In the genomic region with DNA sequence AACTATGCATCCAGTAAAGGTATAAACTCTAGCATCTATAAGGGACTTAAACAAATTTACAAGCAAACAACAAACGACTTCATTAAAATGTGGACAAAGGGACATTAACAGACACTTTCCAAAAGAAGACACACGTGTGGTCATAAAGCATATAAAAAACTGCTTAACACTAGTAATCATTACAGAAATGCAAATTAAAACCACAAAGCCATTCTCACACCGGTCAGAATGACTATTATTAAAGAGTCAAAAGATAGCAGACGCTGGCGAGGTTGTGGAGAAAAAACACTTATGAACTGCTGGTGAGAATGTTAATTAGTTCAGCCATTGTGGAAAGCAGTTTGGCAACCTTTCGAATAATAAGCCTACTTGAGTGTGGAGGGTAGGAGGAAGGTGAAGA, we compare ENCODE assay signal across 1 cellular context.
TF ChIP-seq lines count a peak whose summit lies in the region.

No MANE protein-coding gene starts in this region.

TF ChIP-seq in GM23338, 12 proteins besides CTCF, POLR2A, EP300 and RAD21 (continued from another document):
- TF ChIP-seq, protein P1, sequence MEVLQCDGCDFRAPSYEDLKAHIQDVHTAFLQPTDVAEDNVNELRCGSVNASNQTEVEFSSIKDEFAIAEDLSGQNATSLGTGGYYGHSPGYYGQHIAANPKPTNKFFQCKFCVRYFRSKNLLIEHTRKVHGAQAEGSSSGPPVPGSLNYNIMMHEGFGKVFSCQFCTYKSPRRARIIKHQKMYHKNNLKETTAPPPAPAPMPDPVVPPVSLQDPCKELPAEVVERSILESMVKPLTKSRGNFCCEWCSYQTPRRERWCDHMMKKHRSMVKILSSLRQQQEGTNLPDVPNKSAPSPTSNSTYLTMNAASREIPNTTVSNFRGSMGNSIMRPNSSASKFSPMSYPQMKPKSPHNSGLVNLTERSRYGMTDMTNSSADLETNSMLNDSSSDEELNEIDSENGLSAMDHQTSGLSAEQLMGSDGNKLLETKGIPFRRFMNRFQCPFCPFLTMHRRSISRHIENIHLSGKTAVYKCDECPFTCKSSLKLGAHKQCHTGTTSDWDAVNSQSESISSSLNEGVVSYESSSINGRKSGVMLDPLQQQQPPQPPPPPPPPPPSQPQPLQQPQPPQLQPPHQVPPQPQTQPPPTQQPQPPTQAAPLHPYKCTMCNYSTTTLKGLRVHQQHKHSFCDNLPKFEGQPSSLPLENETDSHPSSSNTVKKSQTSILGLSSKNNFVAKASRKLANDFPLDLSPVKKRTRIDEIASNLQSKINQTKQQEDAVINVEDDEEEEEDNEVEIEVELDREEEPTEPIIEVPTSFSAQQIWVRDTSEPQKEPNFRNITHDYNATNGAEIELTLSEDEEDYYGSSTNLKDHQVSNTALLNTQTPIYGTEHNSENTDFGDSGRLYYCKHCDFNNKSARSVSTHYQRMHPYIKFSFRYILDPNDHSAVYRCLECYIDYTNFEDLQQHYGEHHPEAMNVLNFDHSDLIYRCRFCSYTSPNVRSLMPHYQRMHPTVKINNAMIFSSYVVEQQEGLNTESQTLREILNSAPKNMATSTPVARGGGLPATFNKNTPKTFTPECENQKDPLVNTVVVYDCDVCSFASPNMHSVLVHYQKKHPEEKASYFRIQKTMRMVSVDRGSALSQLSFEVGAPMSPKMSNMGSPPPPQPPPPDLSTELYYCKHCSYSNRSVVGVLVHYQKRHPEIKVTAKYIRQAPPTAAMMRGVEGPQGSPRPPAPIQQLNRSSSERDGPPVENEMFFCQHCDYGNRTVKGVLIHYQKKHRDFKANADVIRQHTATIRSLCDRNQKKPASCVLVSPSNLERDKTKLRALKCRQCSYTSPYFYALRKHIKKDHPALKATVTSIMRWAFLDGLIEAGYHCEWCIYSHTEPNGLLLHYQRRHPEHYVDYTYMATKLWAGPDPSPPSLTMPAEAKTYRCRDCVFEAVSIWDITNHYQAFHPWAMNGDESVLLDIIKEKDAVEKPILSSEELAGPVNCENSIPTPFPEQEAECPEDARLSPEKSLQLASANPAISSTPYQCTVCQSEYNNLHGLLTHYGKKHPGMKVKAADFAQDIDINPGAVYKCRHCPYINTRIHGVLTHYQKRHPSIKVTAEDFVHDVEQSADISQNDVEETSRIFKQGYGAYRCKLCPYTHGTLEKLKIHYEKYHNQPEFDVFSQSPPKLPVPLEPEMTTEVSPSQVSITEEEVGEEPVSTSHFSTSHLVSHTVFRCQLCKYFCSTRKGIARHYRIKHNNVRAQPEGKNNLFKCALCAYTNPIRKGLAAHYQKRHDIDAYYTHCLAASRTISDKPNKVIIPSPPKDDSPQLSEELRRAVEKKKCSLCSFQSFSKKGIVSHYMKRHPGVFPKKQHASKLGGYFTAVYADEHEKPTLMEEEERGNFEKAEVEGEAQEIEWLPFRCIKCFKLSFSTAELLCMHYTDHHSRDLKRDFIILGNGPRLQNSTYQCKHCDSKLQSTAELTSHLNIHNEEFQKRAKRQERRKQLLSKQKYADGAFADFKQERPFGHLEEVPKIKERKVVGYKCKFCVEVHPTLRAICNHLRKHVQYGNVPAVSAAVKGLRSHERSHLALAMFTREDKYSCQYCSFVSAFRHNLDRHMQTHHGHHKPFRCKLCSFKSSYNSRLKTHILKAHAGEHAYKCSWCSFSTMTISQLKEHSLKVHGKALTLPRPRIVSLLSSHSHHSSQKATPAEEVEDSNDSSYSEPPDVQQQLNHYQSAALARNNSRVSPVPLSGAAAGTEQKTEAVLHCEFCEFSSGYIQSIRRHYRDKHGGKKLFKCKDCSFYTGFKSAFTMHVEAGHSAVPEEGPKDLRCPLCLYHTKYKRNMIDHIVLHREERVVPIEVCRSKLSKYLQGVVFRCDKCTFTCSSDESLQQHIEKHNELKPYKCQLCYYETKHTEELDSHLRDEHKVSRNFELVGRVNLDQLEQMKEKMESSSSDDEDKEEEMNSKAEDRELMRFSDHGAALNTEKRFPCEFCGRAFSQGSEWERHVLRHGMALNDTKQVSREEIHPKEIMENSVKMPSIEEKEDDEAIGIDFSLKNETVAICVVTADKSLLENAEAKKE (CRISPR knock-in tag; IDR thresholded peaks at IDR 0.05) = no peak
- no peak for TF ChIP-seq NANOG (IDR thresholded peaks at IDR 0.05; ENCODE audit: borderline replicate concordance)
- no peak for TF ChIP-seq ZNF331 (CRISPR knock-in tag; IDR thresholded peaks at IDR 0.05; ENCODE audit: low read depth)
- TF ChIP-seq EZH2phosphoT487 (IDR thresholded peaks at IDR 0.05; ENCODE audit: unreplicated experiment) = no peak
- no peak for TF ChIP-seq CREB1 (CRISPR knock-in tag; IDR thresholded peaks at IDR 0.05; ENCODE audit: low read depth)
